In genomic region chr7:130695840-130696239, GRCh38 we compare ENCODE assay signal across 8 cellular contexts. TPM values are rescaled to one million over a fixed set of nuclear protein-coding genes. Genes with fewer than 3 reads are reported as not detected.
A peak's percentile ranks its signal among the peaks of the same experiment; 100 is the strongest.
DNase-seq lines count a peak whose midpoint lies in the region; ATAC-seq and TF ChIP-seq lines count a peak whose summit lies in the region.

No MANE protein-coding gene starts in this region.

- peak in 50 of 56 donors; percentile 12 to 69 (median 46) for TF ChIP-seq CTCF in dorsolateral prefrontal cortex (IDR thresholded peaks at IDR 0.05 in 54 of 56, conservative IDR thresholded peaks at IDR 0.05 in 2 of 56; ENCODE audit: low read depth in 1 of 56, partially characterized antibody in 56 of 56)
- TF ChIP-seq CTCF in retinal pigment epithelial cell (conservative IDR thresholded peaks at IDR 0.05; ENCODE audit: low read depth, low read length) = peak; percentile 65

- ATAC-seq in HG03378 (IDR thresholded peaks at IDR 0.05; ENCODE audit: unreplicated experiment) (no peak), HG03097 (IDR thresholded peaks at IDR 0.05; ENCODE audit: low FRiP score, unreplicated experiment) (no peak)

- intact Hi-C loops in dorsolateral prefrontal cortex (cut with DNase I) = no loop called here

- H3K27me3 ChIP-seq in dorsolateral prefrontal cortex = no peaks in the 10 kb centered on the region

- no peak overlapping the region for H3K4me3 ChIP-seq in dorsolateral prefrontal cortex
- no peak overlapping the region for H3K4me3 ChIP-seq in retinal pigment epithelial cell (ENCODE audit: low read length)

- no peak overlapping the region for H3K27ac ChIP-seq in dorsolateral prefrontal cortex

- DNase-seq in NCI-H2107 treated with DMSO at 0.1 percent for 48 hours (lab: John Stamatoyannopoulos, UW; ENCODE audit: unreplicated experiment) (peak; percentile 42), NCI-H2107 (lab: John Stamatoyannopoulos, UW) (no peak), NCI-H2171 (lab: John Stamatoyannopoulos, UW) (peak; percentile 36), dorsolateral prefrontal cortex (no peak), retinal pigment epithelial cell (ENCODE audit: low read depth) (no peak), NK-92 (lab: John Stamatoyannopoulos, UW; ENCODE audit: unreplicated experiment) (no peak)

RNA-seq across cellular contexts. Expression of gene TSGA13, which starts 9.5 kb away (rescaled TPM):
- total RNA-seq in dorsolateral prefrontal cortex = under 1 TPM in 2 of 120 experiments, not detected in 118; 0.24 to 0.26 TPM

RNA-seq across cellular contexts. Expression of gene COPG2, which starts 27.3 kb away (rescaled TPM):
- total RNA-seq in dorsolateral prefrontal cortex = 10 to 100 TPM; 14.0 to 31.9 (median 23.5) TPM

RNA-seq across cellular contexts. Expression of gene KLF14, which starts 38.2 kb away (rescaled TPM):
- total RNA-seq in dorsolateral prefrontal cortex = under 1 TPM in 2 of 120 experiments, not detected in 118; 0.15 to 0.16 TPM

Comparison
In these comparisons a context has a peak if more than half of its experiments do, and no peak if none do; other contexts are left out.
1. DNase-seq: peak in NCI-H2107 treated with DMSO at 0.1 percent for 48 hours (single experiment) and NCI-H2171 (single experiment); none in NCI-H2107 (single experiment), dorsolateral prefrontal cortex (0 of 10), retinal pigment epithelial cell (single experiment) and NK-92 (single experiment).